Comparison of ENCODE assay signal across 8 cellular contexts in the genomic region with DNA sequence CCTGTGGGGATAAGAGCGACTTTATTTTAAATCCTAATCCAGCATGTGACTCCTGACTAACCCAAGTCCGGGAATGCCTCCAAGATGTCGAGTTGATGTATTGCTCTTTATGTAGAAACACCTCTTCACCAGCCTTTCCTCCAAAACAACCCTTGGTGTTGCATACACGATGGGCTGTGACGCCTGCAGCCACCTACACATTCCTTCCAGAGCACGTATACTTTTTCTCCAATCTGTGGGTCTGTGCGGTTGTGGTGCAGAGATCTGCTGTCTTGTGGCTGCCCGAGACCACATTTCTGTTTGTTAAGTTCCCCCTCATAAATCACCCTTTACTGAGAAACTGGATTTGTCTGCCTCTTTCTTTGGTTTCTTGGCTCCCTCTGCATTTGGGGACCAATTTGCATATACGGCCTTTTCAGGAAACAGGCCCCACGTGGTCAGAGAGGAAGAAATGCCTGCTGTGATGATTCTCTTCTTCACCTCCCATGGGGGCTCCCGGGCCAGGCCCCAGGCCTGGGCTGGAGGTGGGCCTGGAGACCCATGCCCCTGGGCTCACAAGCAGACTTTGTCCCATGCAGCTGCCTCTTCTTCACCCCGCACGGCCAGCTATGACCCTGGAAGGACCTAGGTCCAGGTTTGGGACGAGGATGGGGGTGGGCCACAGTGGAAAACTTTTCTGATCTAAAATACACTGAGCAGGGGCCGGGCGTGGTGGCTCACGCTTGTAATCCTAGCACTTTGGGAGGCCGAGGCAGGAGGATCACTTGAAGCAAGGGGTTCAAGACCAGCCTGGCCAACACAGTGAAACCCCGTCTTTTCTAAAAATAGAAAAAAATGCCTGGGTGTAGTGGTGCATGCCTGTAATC. TPM values are rescaled to one million over a fixed set of nuclear protein-coding genes. Genes with fewer than 3 reads are reported as not detected.
A peak's percentile ranks its signal among the peaks of the same experiment; 100 is the strongest.
DNase-seq lines count a peak whose midpoint lies in the region; ATAC-seq, FAIRE-seq and TF ChIP-seq lines count a peak whose summit lies in the region.

No MANE protein-coding gene starts in this region.

- TF ChIP-seq POLR2A in A549 (IDR thresholded peaks at IDR 0.05; ENCODE audit: low read length) = no peak
- TF ChIP-seq POLR2A in sigmoid colon (IDR thresholded peaks at IDR 0.05) = no peak
- TF ChIP-seq POLR2A in H54 (IDR thresholded peaks at IDR 0.05; ENCODE audit: low read depth, low read length) = no peak

- H3K4me3 ChIP-seq in A549 (no peak overlapping the region), sigmoid colon (no peak overlapping the region)

- POLR2A ChIA-PET in A549 (lab: Yijun Ruan, JAX) = no interaction called here
- POLR2A ChIA-PET in activated CD8-positive, alpha-beta T cell treated with anti-CD3 and anti-CD28 coated beads for 36 hours (lab: Charles Lee) = interaction anchor here (0.7 to 2.2 kb wide), 3 partner anchors 9 to 21 kb away, joined by 3 to 8 read pairs (median 5); a partner anchor contains a TSS

- no peaks in the 10 kb centered on the region for H3K27me3 ChIP-seq in sigmoid colon

- H3K27ac ChIP-seq in A549 = peak overlapping the region; percentile 85 to 97
- peak overlapping the region; percentile 87 to 94 (median 89) for H3K27ac ChIP-seq in sigmoid colon

- intact Hi-C loops in activated CD8-positive, alpha-beta T cell treated with anti-CD3 and anti-CD28 coated beads for 36 hours (cut with micrococcal nuclease) = loop anchor here (5.0 kb wide), 1 partner anchor 104 kb away; no protein-coding TSS in a partner anchor
- intact Hi-C loops in sigmoid colon (cut with DNase I) = loop anchor here (2.0 to 5.0 kb wide), 2 partner anchors 22 to 74 kb away; a partner anchor contains a TSS

- TF ChIP-seq RAD21 in A549 (conservative IDR thresholded peaks at IDR 0.05 in 1 of 2, IDR thresholded peaks at IDR 0.05 in 1 of 2) = no peak

- DNase-seq in A549 (ENCODE audit: low read depth in 1 of 2, low spot score in 1 of 2) = peak in 1 of 2 experiments; percentile 80
- peak; percentile 97 for DNase-seq in activated CD8-positive, alpha-beta T cell treated with anti-CD3 and anti-CD28 coated beads for 36 hours
- DNase-seq in fibroblast of gingiva (ENCODE audit: low read depth) = peak; percentile 44
- DNase-seq in sigmoid colon = peak; percentile 94
- no peak for DNase-seq in NCI-H510A (lab: John Stamatoyannopoulos, UW)
- no peak for DNase-seq in H54 (ENCODE audit: insufficient read length, low spot score)

- TF ChIP-seq CTCF in A549 (IDR thresholded peaks at IDR 0.05) (no peak), sigmoid colon (IDR thresholded peaks at IDR 0.05) (no peak)
- no peak for TF ChIP-seq CTCF in activated CD8-positive, alpha-beta T cell treated with anti-CD3 and anti-CD28 coated beads for 36 hours (IDR thresholded peaks at IDR 0.05)

- H3K9me3 Mint-ChIP-seq in activated CD8-positive, alpha-beta T cell treated with anti-CD3 and anti-CD28 coated beads for 36 hours = no peaks in the 10 kb centered on the region

- FAIRE-seq in A549 (lab: Jason Lieb, UNC) (no peak), H54 (lab: Jason Lieb, UNC) (no peak)

- H3K36me3 Mint-ChIP-seq in activated CD8-positive, alpha-beta T cell treated with anti-CD3 and anti-CD28 coated beads for 36 hours (ENCODE audit: low read depth) = no peaks in the 10 kb centered on the region

- H3K4me1 Mint-ChIP-seq in activated CD8-positive, alpha-beta T cell treated with anti-CD3 and anti-CD28 coated beads for 36 hours (ENCODE audit: low read depth) = peaks cover 61% of the 10 kb centered on the region

- CTCF ChIA-PET in A549 (lab: Yijun Ruan, JAX) = interaction anchor here (1.4 to 1.8 kb wide), 2 partner anchors 27 to 30 kb away, joined by 3 to 4 read pairs; no protein-coding TSS in a partner anchor
- CTCF ChIA-PET in activated CD8-positive, alpha-beta T cell treated with anti-CD3 and anti-CD28 coated beads for 36 hours (lab: Charles Lee) = interaction anchor here (1.6 to 1.7 kb wide), 2 partner anchors 13 to 117 kb away, joined by 4 read pairs; no protein-coding TSS in a partner anchor

- H3K4me1 ChIP-seq in A549 = peaks cover 61% of the 10 kb centered on the region
- peaks cover 0 to 52% (median 44%) of the 10 kb centered on the region in 4 donors for H3K4me1 ChIP-seq in sigmoid colon

- WGBS in A549 (ENCODE audit: missing lambda C conversion rate) = 47% methylated on average over 19 of the region's 19 CpGs
- 46 to 66% methylated on average over 19 of the region's 19 CpGs for WGBS in sigmoid colon, 2 donors

- peaks cover 19% of the 10 kb centered on the region for H3K27me3 Mint-ChIP-seq in activated CD8-positive, alpha-beta T cell treated with anti-CD3 and anti-CD28 coated beads for 36 hours

- H3K27ac Mint-ChIP-seq in activated CD8-positive, alpha-beta T cell treated with anti-CD3 and anti-CD28 coated beads for 36 hours = peak overlapping the region; percentile 96

- peak overlapping the region; percentile 61 for H3K4me2 ChIP-seq in A549

- TF ChIP-seq EP300 in A549 (IDR thresholded peaks at IDR 0.05) (peak in 1 of 2 experiments; percentile 62; a peak in 2 of 5 replicates), sigmoid colon (IDR thresholded peaks at IDR 0.05) (peak in 2 of 4 donors; percentile 79 to 86)

- H3K9me3 ChIP-seq in A549 = no peaks in the 10 kb centered on the region
- H3K9me3 ChIP-seq in sigmoid colon = no peaks in the 10 kb centered on the region

- ATAC-seq in A549 (peak; percentile 65 to 84), GM19328 (IDR thresholded peaks at IDR 0.05; ENCODE audit: unreplicated experiment) (peak; percentile 57), HG03521 (IDR thresholded peaks at IDR 0.05; ENCODE audit: unreplicated experiment) (peak; percentile 55)
- ATAC-seq in activated CD8-positive, alpha-beta T cell treated with anti-CD3 and anti-CD28 coated beads for 36 hours = peak; percentile 72

- H3K36me3 ChIP-seq in sigmoid colon = no peaks in the 10 kb centered on the region

- H3K4me3 Mint-ChIP-seq in activated CD8-positive, alpha-beta T cell treated with anti-CD3 and anti-CD28 coated beads for 36 hours = peak overlapping the region; percentile 48

TF ChIP-seq in A549, 52 proteins besides CTCF, POLR2A, EP300 and RAD21 (continues in another document):
- TF ChIP-seq RARB (CRISPR knock-in tag; IDR thresholded peaks at IDR 0.05) (no peak), HDAC2 (IDR thresholded peaks at IDR 0.05) (no peak), MAZ (IDR thresholded peaks at IDR 0.05; ENCODE audit: borderline replicate concordance, low read depth, low read length) (no peak), NPAS2 (CRISPR knock-in tag; IDR thresholded peaks at IDR 0.05; ENCODE audit: borderline replicate concordance) (no peak), RFX5 (IDR thresholded peaks at IDR 0.05) (no peak), ESRRA (IDR thresholded peaks at IDR 0.05; ENCODE audit: borderline replicate concordance, low read length) (no peak), KDM5A (IDR thresholded peaks at IDR 0.05) (no peak), CHD4 (IDR thresholded peaks at IDR 0.05; ENCODE audit: borderline replicate concordance) (no peak), POLR2AphosphoS2 (conservative IDR thresholded peaks at IDR 0.05; ENCODE audit: low read length) (no peak), NR3C1 (IDR thresholded peaks at IDR 0.05) (no peak), RNF2 (IDR thresholded peaks at IDR 0.05; ENCODE audit: borderline replicate concordance, low read depth) (no peak), HEYL (CRISPR knock-in tag; IDR thresholded peaks at IDR 0.05) (no peak), CHD2 (IDR thresholded peaks at IDR 0.05; ENCODE audit: low read length, partially characterized antibody) (no peak), ZSCAN20 (CRISPR knock-in tag; IDR thresholded peaks at IDR 0.05) (no peak), TFCP2L1 (CRISPR knock-in tag; IDR thresholded peaks at IDR 0.05) (no peak), PHF8 (IDR thresholded peaks at IDR 0.05; ENCODE audit: borderline replicate concordance, low read depth) (no peak), HOXB13 (CRISPR knock-in tag; IDR thresholded peaks at IDR 0.05; ENCODE audit: low read depth) (no peak), RCOR1 (IDR thresholded peaks at IDR 0.05; ENCODE audit: low read depth, low read length) (no peak), SMC3 (IDR thresholded peaks at IDR 0.05) (no peak)
- TF ChIP-seq, protein P1, sequence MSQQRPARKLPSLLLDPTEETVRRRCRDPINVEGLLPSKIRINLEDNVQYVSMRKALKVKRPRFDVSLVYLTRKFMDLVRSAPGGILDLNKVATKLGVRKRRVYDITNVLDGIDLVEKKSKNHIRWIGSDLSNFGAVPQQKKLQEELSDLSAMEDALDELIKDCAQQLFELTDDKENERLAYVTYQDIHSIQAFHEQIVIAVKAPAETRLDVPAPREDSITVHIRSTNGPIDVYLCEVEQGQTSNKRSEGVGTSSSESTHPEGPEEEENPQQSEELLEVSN (IDR thresholded peaks at IDR 0.05; ENCODE audit: borderline replicate concordance, low read depth) = no peak; the same call in 1 of the 2 replicates
- TF ChIP-seq, protein P2, sequence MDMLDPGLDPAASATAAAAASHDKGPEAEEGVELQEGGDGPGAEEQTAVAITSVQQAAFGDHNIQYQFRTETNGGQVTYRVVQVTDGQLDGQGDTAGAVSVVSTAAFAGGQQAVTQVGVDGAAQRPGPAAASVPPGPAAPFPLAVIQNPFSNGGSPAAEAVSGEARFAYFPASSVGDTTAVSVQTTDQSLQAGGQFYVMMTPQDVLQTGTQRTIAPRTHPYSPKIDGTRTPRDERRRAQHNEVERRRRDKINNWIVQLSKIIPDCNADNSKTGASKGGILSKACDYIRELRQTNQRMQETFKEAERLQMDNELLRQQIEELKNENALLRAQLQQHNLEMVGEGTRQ (IDR thresholded peaks at IDR 0.05) = peak; percentile 61
- TF ChIP-seq, protein P3, sequence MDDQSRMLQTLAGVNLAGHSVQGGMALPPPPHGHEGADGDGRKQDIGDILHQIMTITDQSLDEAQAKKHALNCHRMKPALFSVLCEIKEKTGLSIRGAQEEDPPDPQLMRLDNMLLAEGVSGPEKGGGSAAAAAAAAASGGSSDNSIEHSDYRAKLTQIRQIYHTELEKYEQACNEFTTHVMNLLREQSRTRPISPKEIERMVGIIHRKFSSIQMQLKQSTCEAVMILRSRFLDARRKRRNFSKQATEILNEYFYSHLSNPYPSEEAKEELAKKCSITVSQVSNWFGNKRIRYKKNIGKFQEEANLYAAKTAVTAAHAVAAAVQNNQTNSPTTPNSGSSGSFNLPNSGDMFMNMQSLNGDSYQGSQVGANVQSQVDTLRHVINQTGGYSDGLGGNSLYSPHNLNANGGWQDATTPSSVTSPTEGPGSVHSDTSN (IDR thresholded peaks at IDR 0.05) = no peak

RNA-seq across cellular contexts. Expression of a gene that starts 21.4 kb away (rescaled TPM):
- polyA plus RNA-seq in A549 (2011; rRNA removed) (18.9 and 25.4 TPM in 2 replicates), A549 (2017; fragmentation: RNase III; extraction: RNeasy Plus Mini Kit Qiagen cat#74134 plus additional on column Dnase treatment) (29.6 to 37.6 TPM (median 33.0 TPM) in 3 replicates), sigmoid colon (10 to 100 TPM in 1 of 3 donors, 1 to 10 TPM in 2; 7.6 to 14.5 (median 9.6) TPM)
- polyA plus RNA-seq in A549 (2012; cell fraction: cytosol; rRNA removed) = 20.3 and 26.9 TPM in 2 replicates
- 38.1 and 45.2 TPM in 2 replicates for polyA plus RNA-seq in A549 (2012; cell fraction: nucleus; rRNA removed)
- 32.4 and 38.2 TPM in 2 replicates for polyA minus RNA-seq in A549 (2011; rRNA and poly(A)+ RNA removed)
- 10 to 100 TPM; 25.5 to 26.5 TPM for total RNA-seq in activated CD8-positive, alpha-beta T cell treated with anti-CD3 and anti-CD28 coated beads for 36 hours
- 10 to 100 TPM; 24.0 to 51.3 (median 38.2) TPM for total RNA-seq in sigmoid colon

Comparison
In these comparisons a context has a peak if more than half of its experiments do, and no peak if none do; other contexts are left out.
1. DNase-seq: peak in activated CD8-positive, alpha-beta T cell treated with anti-CD3 and anti-CD28 coated beads for 36 hours (single experiment), fibroblast of gingiva (single experiment) and sigmoid colon (single experiment); none in NCI-H510A (single experiment) and H54 (single experiment).
2. Peak in every context shown above with its lines, with median percentiles within 50 percentile points of each other: ATAC-seq.